In genomic region chr9:74952281-74953151, GRCh38 we compare ENCODE assay signal across 1 cellular context.
TF ChIP-seq lines count a peak whose summit lies in the region.

Gene C9orf40 (minus strand): TSS chr9:74952912. CDS start chr9:74952611, 301 bp downstream.

TF ChIP-seq in HepG2, 621 proteins besides CTCF, POLR2A, EP300 and RAD21 (continued from another document and continues in another):
- peak; percentile 65; the same call in 1 of the 2 replicates for TF ChIP-seq ZNF580 (CRISPR knock-in tag; IDR thresholded peaks at IDR 0.05; ENCODE audit: borderline replicate concordance, low read depth)
- no peak for TF ChIP-seq TAF15 (IDR thresholded peaks at IDR 0.05; ENCODE audit: low read depth, low read length, poor library complexity, severe bottlenecking)
- TF ChIP-seq, protein P1, sequence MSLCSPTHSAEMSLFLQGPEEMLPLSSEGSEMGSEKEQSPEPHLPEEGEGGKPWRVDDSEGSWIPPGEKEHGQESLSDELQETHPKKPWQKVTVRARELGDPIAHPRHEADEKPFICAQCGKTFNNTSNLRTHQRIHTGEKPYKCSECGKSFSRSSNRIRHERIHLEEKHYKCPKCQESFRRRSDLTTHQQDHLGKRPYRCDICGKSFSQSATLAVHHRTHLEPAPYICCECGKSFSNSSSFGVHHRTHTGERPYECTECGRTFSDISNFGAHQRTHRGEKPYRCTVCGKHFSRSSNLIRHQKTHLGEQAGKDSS (CRISPR knock-in tag; IDR thresholded peaks at IDR 0.05; ENCODE audit: borderline replicate concordance, low read depth): no peak; the same call in 1 of the 2 replicates
- TF ChIP-seq NR2F6 (IDR thresholded peaks at IDR 0.05): no peak
- TF ChIP-seq NR2F6 (CRISPR knock-in tag; IDR thresholded peaks at IDR 0.05): no peak
- TF ChIP-seq NFATC3 (CRISPR knock-in tag; IDR thresholded peaks at IDR 0.05): 0 out of 2 replicates have a peak, but pooled peaks have one; percentile 68
- TF ChIP-seq BCLAF1 (IDR thresholded peaks at IDR 0.05): no peak
- TF ChIP-seq CAMTA2 (CRISPR knock-in tag; IDR thresholded peaks at IDR 0.05; ENCODE audit: borderline replicate concordance): peak; percentile 96; the same call in 1 of the 2 replicates
- peak; percentile 92 for TF ChIP-seq ZNF441 (CRISPR knock-in tag; IDR thresholded peaks at IDR 0.05; ENCODE audit: borderline replicate concordance)
- TF ChIP-seq NFYB (CRISPR knock-in tag; IDR thresholded peaks at IDR 0.05): peak; percentile 71
- TF ChIP-seq SMAD1 (CRISPR knock-in tag; IDR thresholded peaks at IDR 0.05; ENCODE audit: borderline replicate concordance, low read depth): no peak; the same call in 1 of the 2 replicates
- no peak for TF ChIP-seq HNRNPUL1 (IDR thresholded peaks at IDR 0.05; ENCODE audit: low read depth, low read length)
- peak; percentile 58; the same call in 1 of the 2 replicates for TF ChIP-seq ZC3H4 (CRISPR knock-in tag; IDR thresholded peaks at IDR 0.05; ENCODE audit: borderline replicate concordance)
- no peak for TF ChIP-seq SOX6 (IDR thresholded peaks at IDR 0.05)
- TF ChIP-seq SOX6 (CRISPR knock-in tag; IDR thresholded peaks at IDR 0.05): 0 out of 2 replicates have a peak, but pooled peaks have one; percentile 14
- TF ChIP-seq TEAD2 (CRISPR knock-in tag; IDR thresholded peaks at IDR 0.05): no peak; the same call in 1 of the 2 replicates
- TF ChIP-seq ZBTB21 (CRISPR knock-in tag; IDR thresholded peaks at IDR 0.05): no peak
- 0 out of 2 replicates have a peak, but pooled peaks have one; percentile 48 for TF ChIP-seq DR1 (CRISPR knock-in tag; IDR thresholded peaks at IDR 0.05)
- TF ChIP-seq ZNF782 (CRISPR knock-in tag; IDR thresholded peaks at IDR 0.05; ENCODE audit: borderline replicate concordance): peak; percentile 59; the same call in 1 of the 2 replicates
- TF ChIP-seq CHCHD3 (CRISPR knock-in tag; IDR thresholded peaks at IDR 0.05): no peak
- TF ChIP-seq, protein P2, sequence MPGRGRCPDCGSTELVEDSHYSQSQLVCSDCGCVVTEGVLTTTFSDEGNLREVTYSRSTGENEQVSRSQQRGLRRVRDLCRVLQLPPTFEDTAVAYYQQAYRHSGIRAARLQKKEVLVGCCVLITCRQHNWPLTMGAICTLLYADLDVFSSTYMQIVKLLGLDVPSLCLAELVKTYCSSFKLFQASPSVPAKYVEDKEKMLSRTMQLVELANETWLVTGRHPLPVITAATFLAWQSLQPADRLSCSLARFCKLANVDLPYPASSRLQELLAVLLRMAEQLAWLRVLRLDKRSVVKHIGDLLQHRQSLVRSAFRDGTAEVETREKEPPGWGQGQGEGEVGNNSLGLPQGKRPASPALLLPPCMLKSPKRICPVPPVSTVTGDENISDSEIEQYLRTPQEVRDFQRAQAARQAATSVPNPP (CRISPR knock-in tag; IDR thresholded peaks at IDR 0.05): peak; percentile 94
- TF ChIP-seq E2F5 (CRISPR knock-in tag; conservative IDR thresholded peaks at IDR 0.05): peak; percentile 87; the same call in 1 of the 2 replicates
- peak; percentile 63; the same call in 1 of the 2 replicates for TF ChIP-seq ZNF550 (CRISPR knock-in tag; IDR thresholded peaks at IDR 0.05; ENCODE audit: borderline replicate concordance)
- TF ChIP-seq MTA3 (CRISPR knock-in tag; IDR thresholded peaks at IDR 0.05): no peak
- TF ChIP-seq RFX5 (IDR thresholded peaks at IDR 0.05; ENCODE audit: low read depth, low read length): no peak
- TF ChIP-seq RXRA (CRISPR knock-in tag; IDR thresholded peaks at IDR 0.05): peak; percentile 64; the same call in 1 of the 2 replicates
- peak; percentile 53 for TF ChIP-seq ZSCAN31 (CRISPR knock-in tag; IDR thresholded peaks at IDR 0.05; ENCODE audit: low read depth)
- TF ChIP-seq, protein P3, sequence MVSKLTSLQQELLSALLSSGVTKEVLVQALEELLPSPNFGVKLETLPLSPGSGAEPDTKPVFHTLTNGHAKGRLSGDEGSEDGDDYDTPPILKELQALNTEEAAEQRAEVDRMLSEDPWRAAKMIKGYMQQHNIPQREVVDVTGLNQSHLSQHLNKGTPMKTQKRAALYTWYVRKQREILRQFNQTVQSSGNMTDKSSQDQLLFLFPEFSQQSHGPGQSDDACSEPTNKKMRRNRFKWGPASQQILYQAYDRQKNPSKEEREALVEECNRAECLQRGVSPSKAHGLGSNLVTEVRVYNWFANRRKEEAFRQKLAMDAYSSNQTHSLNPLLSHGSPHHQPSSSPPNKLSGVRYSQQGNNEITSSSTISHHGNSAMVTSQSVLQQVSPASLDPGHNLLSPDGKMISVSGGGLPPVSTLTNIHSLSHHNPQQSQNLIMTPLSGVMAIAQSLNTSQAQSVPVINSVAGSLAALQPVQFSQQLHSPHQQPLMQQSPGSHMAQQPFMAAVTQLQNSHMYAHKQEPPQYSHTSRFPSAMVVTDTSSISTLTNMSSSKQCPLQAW (CRISPR knock-in tag; IDR thresholded peaks at IDR 0.05): peak; percentile 1; the same call in 1 of the 2 replicates
- TF ChIP-seq NR1H2 (CRISPR knock-in tag; IDR thresholded peaks at IDR 0.05; ENCODE audit: borderline replicate concordance, low read depth): no peak; the same call in 1 of the 2 replicates
- no peak for TF ChIP-seq ZSCAN22 (CRISPR knock-in tag; IDR thresholded peaks at IDR 0.05)
- TF ChIP-seq ATF7-NPFF (CRISPR knock-in tag; IDR thresholded peaks at IDR 0.05; ENCODE audit: low read depth): peak; percentile 73
- peak; percentile 80; the same call in 1 of the 2 replicates for TF ChIP-seq KLF13 (CRISPR knock-in tag; IDR thresholded peaks at IDR 0.05)
- peak; percentile 77 for TF ChIP-seq ZNF292 (CRISPR knock-in tag; IDR thresholded peaks at IDR 0.05; ENCODE audit: borderline replicate concordance, low read depth)
- no peak for TF ChIP-seq ATF7 (IDR thresholded peaks at IDR 0.05)
- TF ChIP-seq ATF7 (CRISPR knock-in tag; IDR thresholded peaks at IDR 0.05): peak; percentile 38; the same call in 1 of the 2 replicates
- TF ChIP-seq ZNF331 (CRISPR knock-in tag; IDR thresholded peaks at IDR 0.05): peak; percentile 36
- peak; percentile 83; the same call in 1 of the 2 replicates for TF ChIP-seq ZNF276 (CRISPR knock-in tag; IDR thresholded peaks at IDR 0.05; ENCODE audit: low read depth)
- peak; percentile 86 for TF ChIP-seq PHF8 (CRISPR knock-in tag; IDR thresholded peaks at IDR 0.05)
- peak; percentile 76 for TF ChIP-seq ZNF160 (CRISPR knock-in tag; IDR thresholded peaks at IDR 0.05)
- TF ChIP-seq ZNF749 (CRISPR knock-in tag; IDR thresholded peaks at IDR 0.05; ENCODE audit: borderline replicate concordance): peak; percentile 28; the same call in 1 of the 2 replicates
- peak; percentile 41 for TF ChIP-seq SKI (IDR thresholded peaks at IDR 0.05; ENCODE audit: partially characterized antibody)
- TF ChIP-seq GABPA (IDR thresholded peaks at IDR 0.05; ENCODE audit: low read depth, low read length): peak; percentile 69
- peak; percentile 83 for TF ChIP-seq GABPA (CRISPR knock-in tag; IDR thresholded peaks at IDR 0.05; ENCODE audit: low read depth)
- 0 out of 2 replicates have a peak, but pooled peaks have one; percentile 27 for TF ChIP-seq ZBTB25 (CRISPR knock-in tag; IDR thresholded peaks at IDR 0.05)
- peak; percentile 50; the same call in 1 of the 2 replicates for TF ChIP-seq PITX1 (CRISPR knock-in tag; IDR thresholded peaks at IDR 0.05)
- peak; percentile 80 for TF ChIP-seq ZIK1 (CRISPR knock-in tag; IDR thresholded peaks at IDR 0.05; ENCODE audit: borderline replicate concordance, low read depth)
- no peak; the same call in 1 of the 2 replicates for TF ChIP-seq ZNF674 (CRISPR knock-in tag; IDR thresholded peaks at IDR 0.05; ENCODE audit: low read depth)
- peak; percentile 63 for TF ChIP-seq TAF1 (CRISPR knock-in tag; IDR thresholded peaks at IDR 0.05)
- TF ChIP-seq, protein P4, sequence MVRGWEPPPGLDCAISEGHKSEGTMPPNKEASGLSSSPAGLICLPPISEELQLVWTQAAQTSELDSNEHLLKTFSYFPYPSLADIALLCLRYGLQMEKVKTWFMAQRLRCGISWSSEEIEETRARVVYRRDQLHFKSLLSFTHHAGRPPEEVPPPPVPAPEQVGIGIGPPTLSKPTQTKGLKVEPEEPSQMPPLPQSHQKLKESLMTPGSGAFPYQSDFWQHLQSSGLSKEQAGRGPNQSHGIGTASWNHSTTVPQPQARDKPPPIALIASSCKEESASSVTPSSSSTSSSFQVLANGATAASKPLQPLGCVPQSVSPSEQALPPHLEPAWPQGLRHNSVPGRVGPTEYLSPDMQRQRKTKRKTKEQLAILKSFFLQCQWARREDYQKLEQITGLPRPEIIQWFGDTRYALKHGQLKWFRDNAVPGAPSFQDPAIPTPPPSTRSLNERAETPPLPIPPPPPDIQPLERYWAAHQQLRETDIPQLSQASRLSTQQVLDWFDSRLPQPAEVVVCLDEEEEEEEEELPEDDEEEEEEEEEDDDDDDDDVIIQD (CRISPR knock-in tag; IDR thresholded peaks at IDR 0.05; ENCODE audit: low read depth): no peak
- TF ChIP-seq HCFC1 (IDR thresholded peaks at IDR 0.05; ENCODE audit: low read depth, low read length): no peak; the same call in 1 of the 2 replicates
- TF ChIP-seq ZNF75D (CRISPR knock-in tag; IDR thresholded peaks at IDR 0.05; ENCODE audit: borderline replicate concordance): peak; percentile 38; the same call in 1 of the 2 replicates
- TF ChIP-seq BATF2 (CRISPR knock-in tag; IDR thresholded peaks at IDR 0.05): no peak
- TF ChIP-seq ZNF282 (IDR thresholded peaks at IDR 0.05; ENCODE audit: partially characterized antibody): no peak
- TF ChIP-seq NFIB (CRISPR knock-in tag; IDR thresholded peaks at IDR 0.05; ENCODE audit: borderline replicate concordance): no peak
- TF ChIP-seq RNF2 (conservative IDR thresholded peaks at IDR 0.05; ENCODE audit: low read depth): peak; percentile 78
- TF ChIP-seq MED1 (CRISPR knock-in tag; IDR thresholded peaks at IDR 0.05): peak; percentile 4; the same call in 1 of the 2 replicates
- TF ChIP-seq NFKB2 (CRISPR knock-in tag; IDR thresholded peaks at IDR 0.05; ENCODE audit: borderline replicate concordance): peak; percentile 64; the same call in 1 of the 2 replicates
- TF ChIP-seq ZNF256 (CRISPR knock-in tag; conservative IDR thresholded peaks at IDR 0.05): 0 out of 2 replicates have a peak, but pooled peaks have one; percentile 34
- no peak for TF ChIP-seq CENPX (CRISPR knock-in tag; IDR thresholded peaks at IDR 0.05)
